Comparison of ENCODE assay signal across 1 cellular context in the genomic region with DNA sequence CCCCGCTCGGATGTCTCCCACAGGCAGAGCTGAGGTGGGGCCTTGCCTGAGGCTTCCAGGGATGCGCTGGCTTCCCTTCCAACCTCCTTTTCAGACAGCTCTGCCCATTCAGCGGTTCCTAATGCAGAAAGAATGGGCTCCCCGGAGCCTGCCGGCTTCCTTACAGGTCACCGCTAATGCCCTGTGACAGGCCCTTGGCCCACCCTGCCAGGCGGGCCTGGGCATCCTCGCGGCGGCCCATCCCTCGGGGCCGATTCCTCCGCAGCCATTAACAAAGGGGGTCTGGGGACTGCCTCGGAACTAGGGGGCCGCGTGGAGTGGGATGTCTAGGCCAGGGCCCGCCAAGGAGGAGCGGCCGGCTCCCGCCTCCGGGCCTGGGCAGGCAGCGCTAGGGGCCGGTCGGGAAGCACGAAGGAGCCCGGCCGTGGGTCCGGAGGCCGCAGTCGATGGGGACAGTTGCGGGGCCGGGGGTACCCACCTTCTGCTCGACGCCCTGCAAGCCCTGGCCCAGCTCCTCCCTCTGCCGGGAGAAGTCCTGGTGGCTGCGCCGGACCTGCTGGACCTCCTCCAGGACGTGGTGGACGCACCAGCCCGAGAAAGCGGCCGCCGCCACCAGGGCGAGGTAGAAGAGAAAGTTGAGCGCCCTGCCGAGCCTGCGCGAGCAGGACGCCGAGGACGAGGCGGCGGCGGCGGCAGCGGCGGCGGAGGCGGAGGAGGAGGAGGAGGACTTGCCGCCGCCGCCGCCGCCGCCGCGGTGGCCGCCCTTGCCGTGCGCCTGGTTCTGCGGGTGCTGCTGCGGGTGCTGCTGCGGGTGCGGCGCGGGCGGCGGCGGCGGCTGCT.
TF ChIP-seq lines count a peak whose summit lies in the region.

No MANE protein-coding gene starts in this region.

TF ChIP-seq in IMR-90, 13 proteins besides CTCF, POLR2A, EP300 and RAD21 (continued from another document):
- TF ChIP-seq, protein P1, sequence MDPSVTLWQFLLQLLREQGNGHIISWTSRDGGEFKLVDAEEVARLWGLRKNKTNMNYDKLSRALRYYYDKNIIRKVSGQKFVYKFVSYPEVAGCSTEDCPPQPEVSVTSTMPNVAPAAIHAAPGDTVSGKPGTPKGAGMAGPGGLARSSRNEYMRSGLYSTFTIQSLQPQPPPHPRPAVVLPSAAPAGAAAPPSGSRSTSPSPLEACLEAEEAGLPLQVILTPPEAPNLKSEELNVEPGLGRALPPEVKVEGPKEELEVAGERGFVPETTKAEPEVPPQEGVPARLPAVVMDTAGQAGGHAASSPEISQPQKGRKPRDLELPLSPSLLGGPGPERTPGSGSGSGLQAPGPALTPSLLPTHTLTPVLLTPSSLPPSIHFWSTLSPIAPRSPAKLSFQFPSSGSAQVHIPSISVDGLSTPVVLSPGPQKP (IDR thresholded peaks at IDR 0.05; ENCODE audit: borderline replicate concordance, low read depth, low read length) = no peak
TF ChIP-seq in IMR-90: peak in this region for 0.
